ENCODE assay signal across 23 cellular contexts in genomic region chr15:38065721-38066120, GRCh38.
"Had no signal": no experiment of that assay in that cellular context is flagged by ENCODE, and none has a peak within 500 bp of the region (broad histone marks: within the 10 kb centered on the region; RNA-seq: fewer than 3 reads in every experiment).

No MANE protein-coding gene starts in this region.

- H3K27ac ChIP-seq: foreskin keratinocyte, lower lobe of right lung, tibial nerve had no signal

- ATAC-seq: activated naive CD8-positive, alpha-beta T cell treated with anti-CD3 and anti-CD28 coated beads, Interleukin-2, amount 50 U/mL, for 24 hours; activated T-cell treated with anti-CD3 and anti-CD28 coated beads, Interleukin-2, amount 50 U/mL, for 4 hours; foreskin keratinocyte; left colon; lower lobe of right lung; natural killer cell; T-cell had no signal

- H3K27me3 ChIP-seq: foreskin keratinocyte, tibial nerve had no signal

- H3K9me3 ChIP-seq: lower lobe of right lung, tibial nerve had no signal

- H3K4me3 ChIP-seq: lower lobe of right lung, tibial nerve had no signal

- H3K36me3 ChIP-seq: lower lobe of right lung, tibial nerve had no signal

- DNase-seq: activated CD4-positive, alpha-beta T cell treated with anti-CD3 and anti-CD28 coated beads, Interleukin-2, amount 50 U/mL, for 1 hour; activated CD4-positive, CD25-positive, alpha-beta regulatory T cell treated with anti-CD3 and anti-CD28 coated beads, Interleukin-2, amount 50 U/mL, for 72 hours; activated CD8-positive, alpha-beta memory T cell treated with anti-CD3 and anti-CD28 coated beads, Interleukin-2, amount 50 U/mL, for 4 hours; activated effector memory CD4-positive, alpha-beta T cell treated with Interleukin-2 at 50 U/mL for 16 hours; activated naive CD4-positive, alpha-beta T cell treated with anti-CD3 and anti-CD28 coated beads, Interleukin-2, amount 10 ng/mL, durations not matched to agents 7 days and 5 days; activated naive CD8-positive, alpha-beta T cell treated with anti-CD3 and anti-CD28 coated beads, Interleukin-2, amount 50 U/mL, for 24 hours; activated T-cell treated with anti-CD3 and anti-CD28 coated beads, Interleukin-2, amount 50 U/mL, for 4 hours; anterior cingulate cortex; cortex of kidney; effector CD8-positive, alpha-beta T cell; foreskin keratinocyte; glutamatergic neuron; hippocampal formation; islet precursor cell; left colon; lower lobe of right lung; natural killer cell; retina; stimulated activated CD4-positive, alpha-beta T cell treated with anti-CD3 and anti-CD28 coated beads, Interleukin-12 subunit alpha, Interleukin-12 subunit beta, amount 100 ng/mL, for 4 hours; stimulated activated CD4-positive, alpha-beta T cell treated with anti-CD3 and anti-CD28 coated beads, Interleukin-2, amount 100 ng/mL, for 24 hours; stimulated activated naive CD4-positive, alpha-beta T cell treated with Interleukin-2 at 50 U/mL for 16 hours; T-cell had no signal
